ENCODE assay signal across 12 cellular contexts in genomic region chr21:28229811-28230210, GRCh38.
A peak's percentile ranks its signal among the peaks of the same experiment; 100 is the strongest.
DNase-seq lines count a peak whose midpoint lies in the region; ATAC-seq and TF ChIP-seq lines count a peak whose summit lies in the region.
"Had no signal": no experiment of that assay in that cellular context is flagged by ENCODE, and none has a peak within 500 bp of the region (broad histone marks: within the 10 kb centered on the region; RNA-seq: fewer than 3 reads in every experiment).

No MANE protein-coding gene starts in this region.

- H3K4me3 ChIP-seq in foreskin fibroblast (ENCODE audit: low read depth in 1 of 2, low read length in 2 of 2), result no peak overlapping the region
- H3K4me3 ChIP-seq: thyroid gland had no signal

- no peak overlapping the region for H3K4me3 Mint-ChIP-seq in T-helper 17 cell
- H3K4me3 Mint-ChIP-seq: memory B cell had no signal

- no peak for ATAC-seq in HG02938 (IDR thresholded peaks at IDR 0.05; ENCODE audit: unreplicated experiment)
- ATAC-seq in T-helper 17 cell, result no peak
- ATAC-seq in HG03460 (IDR thresholded peaks at IDR 0.05; ENCODE audit: unreplicated experiment), result no peak

- no peaks in the 10 kb centered on the region for H3K4me1 Mint-ChIP-seq in T-helper 17 cell
- H3K4me1 Mint-ChIP-seq: memory B cell had no signal

- DNase-seq in NOMO-1 treated with DMSO at 0.1 percent for 48 hours (lab: John Stamatoyannopoulos, UW; ENCODE audit: unreplicated experiment), result peak; percentile 27
- no peak for DNase-seq in NOMO-1 treated with dmso at 0.1 percent for 144 hours (lab: John Stamatoyannopoulos, UW; ENCODE audit: unreplicated experiment)
- DNase-seq in amniotic epithelial cell (ENCODE audit: low read depth), result peak; percentile 93
- peak; percentile 61 to 81 for DNase-seq in foreskin fibroblast
- DNase-seq in T-helper 9 cell, result no peak
- DNase-seq in T-helper 17 cell, result no peak
- DNase-seq: activated CD4-positive, alpha-beta T cell treated with anti-CD3 and anti-CD28 coated beads, Interleukin-2, amount 50 U/mL, for 48 hours; NCI-H2107; thyroid gland had no signal

- no peaks in the 10 kb centered on the region for H3K9me3 ChIP-seq in T-helper 17 cell (ENCODE audit: control insufficient read depth, low read length, poor library complexity, severe bottlenecking)
- H3K9me3 ChIP-seq: thyroid gland had no signal

- H3K27ac Mint-ChIP-seq in T-helper 17 cell, result no peak overlapping the region
- H3K27ac Mint-ChIP-seq: memory B cell had no signal

- peaks cover 9% of the 10 kb centered on the region for H3K27me3 Mint-ChIP-seq in T-helper 17 cell
- H3K27me3 Mint-ChIP-seq: memory B cell had no signal

- TF ChIP-seq CTCF in foreskin fibroblast (IDR thresholded peaks at IDR 0.05; ENCODE audit: low read depth, low read length), result no peak

- H3K36me3 Mint-ChIP-seq in T-helper 17 cell (ENCODE audit: low read depth), result no peaks in the 10 kb centered on the region
- H3K36me3 Mint-ChIP-seq: memory B cell had no signal

Comparison
In these comparisons a context has a peak if more than half of its experiments do, and no peak if none do; other contexts are left out.
1. DNase-seq: peak in NOMO-1 treated with DMSO at 0.1 percent for 48 hours (single experiment), amniotic epithelial cell (single experiment) and foreskin fibroblast (2 of 2); none in NOMO-1 treated with dmso at 0.1 percent for 144 hours (single experiment), T-helper 9 cell (single experiment) and T-helper 17 cell (0 of 3).